ENCODE assay signal across 10 cellular contexts in the genomic region with DNA sequence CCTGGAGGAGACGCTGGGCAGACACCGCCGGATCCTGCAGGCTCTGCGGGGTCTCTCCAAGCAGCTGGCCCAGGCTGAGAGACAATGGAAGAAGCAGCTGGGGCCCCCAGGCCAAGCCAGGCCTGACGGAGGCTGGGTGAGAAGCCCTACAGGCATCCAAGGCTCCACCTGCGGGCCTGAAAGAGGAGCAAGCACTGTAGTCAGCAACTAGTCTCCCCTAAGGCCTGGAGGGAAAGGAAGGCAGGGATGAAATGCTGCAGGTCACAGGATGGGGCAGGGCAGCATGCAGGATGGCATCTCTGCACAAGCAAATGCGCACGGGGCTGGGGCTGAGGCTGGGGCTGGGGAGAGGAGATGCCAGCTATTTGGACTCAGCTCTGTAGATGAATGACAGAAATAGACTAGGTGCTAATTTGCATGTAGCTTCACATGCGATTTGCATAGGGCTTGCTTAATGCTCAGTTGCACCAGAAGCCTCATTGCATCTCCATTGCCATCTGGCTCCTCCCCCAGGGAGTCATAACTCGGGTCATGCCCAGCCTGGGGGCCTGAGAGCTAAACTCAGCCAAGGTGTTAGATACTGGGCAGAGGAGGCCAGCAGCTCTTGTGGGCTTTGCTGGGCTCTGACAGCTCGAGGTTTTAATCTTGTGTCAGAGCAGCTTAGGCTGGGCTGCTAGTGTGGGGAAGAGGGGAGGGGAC. TPM values are rescaled to one million over a fixed set of nuclear protein-coding genes. Genes with fewer than 3 reads are reported as not detected.
A peak's percentile ranks its signal among the peaks of the same experiment; 100 is the strongest.
DNase-seq lines count a peak whose midpoint lies in the region; ATAC-seq and TF ChIP-seq lines count a peak whose summit lies in the region.
"Had no signal": no experiment of that assay in that cellular context is flagged by ENCODE, and none has a peak within 500 bp of the region (broad histone marks: within the 10 kb centered on the region; RNA-seq: fewer than 3 reads in every experiment).

No MANE protein-coding gene starts in this region.

- H3K9me3 ChIP-seq in SK-N-SH (no peaks in the 10 kb centered on the region), trophoblast cell (ENCODE audit: insufficient read depth, low read depth, low read length) (peaks cover 4% of the 10 kb centered on the region), colonic mucosa (no peaks in the 10 kb centered on the region)

- H3K9me2 ChIP-seq in SK-N-SH: no peaks in the 10 kb centered on the region

- no peaks in the 10 kb centered on the region for H3K36me3 ChIP-seq in SK-N-SH (replicated peaks in 1 of 2; ENCODE audit: control insufficient read depth in 1 of 2, insufficient read depth in 2 of 2, low read length in 1 of 2)
- H3K36me3 ChIP-seq in trophoblast cell (ENCODE audit: control insufficient read depth in 1 of 2, insufficient read depth in 2 of 2, low read length in 2 of 2): no peaks in the 10 kb centered on the region
- H3K36me3 ChIP-seq in colonic mucosa: no peaks in the 10 kb centered on the region

- TF ChIP-seq CTCF in SK-N-SH (IDR thresholded peaks at IDR 0.05) (no peak), colonic mucosa (IDR thresholded peaks at IDR 0.05) (no peak)

- H4K91ac ChIP-seq in trophoblast cell (ENCODE audit: low read depth, low read length): no peak overlapping the region

- H3K23ac ChIP-seq in trophoblast cell (ENCODE audit: low read length): no peak overlapping the region

- no peak overlapping the region for H2BK12ac ChIP-seq in trophoblast cell (ENCODE audit: low read length)

- no peak overlapping the region for H3K14ac ChIP-seq in trophoblast cell (ENCODE audit: low read length)

- H2AFZ ChIP-seq in SK-N-SH (ENCODE audit: low read depth): no peak overlapping the region
- no peak overlapping the region for H2AFZ ChIP-seq in trophoblast cell (ENCODE audit: insufficient read depth, low read length, poor library complexity)

- intact Hi-C loops in colonic mucosa (cut with DNase I): no loop called here

- H3K4me1 ChIP-seq in SK-N-SH (ENCODE audit: control insufficient read depth in 1 of 2, insufficient read depth in 2 of 2, low read depth in 1 of 2, low read length in 1 of 2) (peaks cover 0 to 34% of the 10 kb centered on the region in 2 experiments; a peak in 1 of 4 replicates), trophoblast cell (ENCODE audit: control insufficient read depth in 1 of 2, insufficient read depth in 2 of 2, low read length in 2 of 2) (peaks cover 6 to 7% of the 10 kb centered on the region in 2 experiments), colonic mucosa (peaks cover 12% of the 10 kb centered on the region)

- no peak overlapping the region; a peak in 1 of 4 replicates for H3K27ac ChIP-seq in SK-N-SH (ENCODE audit: low read depth in 2 of 2, low read length in 1 of 2)
- H3K27ac ChIP-seq in trophoblast cell (ENCODE audit: low read depth, low read length): no peak overlapping the region
- no peak overlapping the region for H3K27ac ChIP-seq in colonic mucosa
- H3K27ac ChIP-seq: VCaP had no signal

- TF ChIP-seq RAD21 in SK-N-SH (IDR thresholded peaks at IDR 0.05; ENCODE audit: low read length): no peak

- H4K12ac ChIP-seq in trophoblast cell (ENCODE audit: low read depth, low read length): no peak overlapping the region

- TF ChIP-seq EP300 in SK-N-SH (IDR thresholded peaks at IDR 0.05; ENCODE audit: borderline replicate concordance in 1 of 2, low read depth in 1 of 2, low read length in 1 of 2): no peak

- ATAC-seq in SK-N-SH treated with all-trans-retinoic acid at 6 μM for 48 hours: no peak
- ATAC-seq in HG02610 (IDR thresholded peaks at IDR 0.05; ENCODE audit: unreplicated experiment): peak; percentile 51

- WGBS in SK-N-SH (ENCODE audit: low lambda C conversion rate): 56% methylated on average over 9 of the region's 11 CpGs
- WGBS in trophoblast cell (ENCODE audit: extremely low coverage, insufficient coverage, insufficient read length): no CpG with 5 or more reads among the region's 11 CpGs

- no peak overlapping the region for H3K9ac ChIP-seq in SK-N-SH
- H3K9ac ChIP-seq in trophoblast cell (ENCODE audit: low read length): peak overlapping the region; percentile 37
- no peak overlapping the region for H3K9ac ChIP-seq in colonic mucosa (ENCODE audit: low read depth in 2 of 2, low read length in 2 of 2)

- CTCF ChIA-PET in SK-N-SH (lab: Yijun Ruan, JAX): interaction anchor here (1.3 to 2.6 kb wide), 6 partner anchors 9 to 80 kb away, joined by 3 to 10 read pairs (median 6); no protein-coding TSS in a partner anchor

- DNase-seq in SK-N-SH: peak; percentile 56
- peak; percentile 55 for DNase-seq in NCI-H446 treated with DMSO at 0.1 percent for 48 hours (lab: John Stamatoyannopoulos, UW)
- DNase-seq in trophoblast cell: peak; percentile 87 to 90
- DNase-seq in activated CD8-positive, alpha-beta memory T cell treated with anti-CD3 and anti-CD28 coated beads for 24 hours: no peak
- no peak for DNase-seq in HUDEP-2 (lab: John Stamatoyannopoulos, UW; ENCODE audit: unreplicated experiment in 76 of 76)
- no peak for DNase-seq in colonic mucosa

- no peaks in the 10 kb centered on the region for H4K20me1 ChIP-seq in SK-N-SH (ENCODE audit: insufficient read depth)

- no peak overlapping the region for H3K4me3 ChIP-seq in SK-N-SH (ENCODE audit: low read depth in 2 of 2, low read length in 1 of 2)
- no peak overlapping the region for H3K4me3 ChIP-seq in trophoblast cell (ENCODE audit: low read depth, low read length)
- no peak overlapping the region for H3K4me3 ChIP-seq in colonic mucosa
- H3K4me3 ChIP-seq: lung had no signal

- H3K4me2 ChIP-seq in SK-N-SH (no peak overlapping the region), trophoblast cell (ENCODE audit: low read length) (no peak overlapping the region)

- H3F3A ChIP-seq in SK-N-SH (replicated peaks; ENCODE audit: insufficient read depth): no peaks in the 10 kb centered on the region

- no peak overlapping the region for H2BK120ac ChIP-seq in trophoblast cell (ENCODE audit: insufficient read depth, low read length, poor library complexity)

- H3K18ac ChIP-seq in trophoblast cell (ENCODE audit: low read length): no peak overlapping the region

- no peak overlapping the region for H2AK5ac ChIP-seq in trophoblast cell (ENCODE audit: low read length)

- H3K79me2 ChIP-seq in SK-N-SH (ENCODE audit: insufficient read depth) (no peaks in the 10 kb centered on the region), trophoblast cell (ENCODE audit: control insufficient read depth, insufficient read depth, low read length, poor library complexity) (no peaks in the 10 kb centered on the region)

- H2BK5ac ChIP-seq in trophoblast cell (ENCODE audit: low read depth, low read length, poor library complexity): no peak overlapping the region

- H3K79me1 ChIP-seq in trophoblast cell (ENCODE audit: low read length): no peaks in the 10 kb centered on the region

- H3K27me3 ChIP-seq in SK-N-SH (ENCODE audit: insufficient read depth) (peaks cover 11% of the 10 kb centered on the region; the same call in 1 of the 2 replicates), trophoblast cell (ENCODE audit: insufficient read depth, low read length) (peaks cover 3% of the 10 kb centered on the region), colonic mucosa (no peaks in the 10 kb centered on the region)

- POLR2A ChIA-PET in SK-N-SH (lab: Yijun Ruan, JAX): interaction anchor here (0.8 kb wide), 1 partner anchor 35 kb away, joined by 6 read pairs; no protein-coding TSS in a partner anchor

- no peak overlapping the region for H4K8ac ChIP-seq in trophoblast cell (ENCODE audit: low read depth, low read length)

- no peak overlapping the region for H3K4ac ChIP-seq in trophoblast cell (ENCODE audit: low read depth, low read length)

TF ChIP-seq in SK-N-SH, 30 proteins besides CTCF, POLR2A, EP300 and RAD21 (continues in another document):
- TF ChIP-seq FOXM1 (IDR thresholded peaks at IDR 0.05; ENCODE audit: low read depth) (no peak), TAF1 (IDR thresholded peaks at IDR 0.05; ENCODE audit: borderline replicate concordance, low read depth, low read length) (no peak), MXI1 (IDR thresholded peaks at IDR 0.05; ENCODE audit: low read depth, low read length) (no peak)
- TF ChIP-seq, protein P1, sequence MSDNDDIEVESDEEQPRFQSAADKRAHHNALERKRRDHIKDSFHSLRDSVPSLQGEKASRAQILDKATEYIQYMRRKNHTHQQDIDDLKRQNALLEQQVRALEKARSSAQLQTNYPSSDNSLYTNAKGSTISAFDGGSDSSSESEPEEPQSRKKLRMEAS (IDR thresholded peaks at IDR 0.05; ENCODE audit: low read depth): no peak

TF ChIP-seq in SK-N-SH treated with all-trans-retinoic acid at 6 μM for 48 hours, 23 proteins besides CTCF, POLR2A, EP300 and RAD21 (continues in another document):
- TF ChIP-seq ISL1 (CRISPR knock-in tag; IDR thresholded peaks at IDR 0.05) (no peak), CSDC2 (CRISPR knock-in tag; IDR thresholded peaks at IDR 0.05) (no peak), ZNF565 (CRISPR knock-in tag; conservative IDR thresholded peaks at IDR 0.05; ENCODE audit: low read depth) (no peak)

RNA-seq across cellular contexts. Expression of a gene that starts 5.2 kb away (rescaled TPM):
- not detected in 2 replicates for polyA plus RNA-seq in SK-N-SH (2012; rRNA removed)
- polyA plus RNA-seq in SK-N-SH (2012; cell fraction: cytosol; rRNA removed): not detected in 2 replicates
- 0.08 and 0.23 TPM in 2 replicates for polyA plus RNA-seq in SK-N-SH (2012; cell fraction: nucleus; rRNA removed)
- 0.03 TPM in 2 replicates for polyA plus RNA-seq in trophoblast cell (2013)
- total RNA-seq in colonic mucosa: not detected
- total RNA-seq: lung had no signal

RNA-seq across cellular contexts. Expression of a gene that starts 8.6 kb away (rescaled TPM):
- 0.02 TPM in 1 of 2 replicates, not detected in the other for polyA plus RNA-seq in SK-N-SH (2012; rRNA removed)
- polyA plus RNA-seq in SK-N-SH (2012; cell fraction: cytosol; rRNA removed): not detected in 2 replicates
- polyA plus RNA-seq in SK-N-SH (2012; cell fraction: nucleus; rRNA removed): 0.04 and 0.08 TPM in 2 replicates
- polyA plus RNA-seq in trophoblast cell (2013): not detected in 2 replicates
- not detected for total RNA-seq in colonic mucosa

RNA-seq across cellular contexts. Expression of a gene that starts 21.7 kb away (rescaled TPM):
- polyA plus RNA-seq in SK-N-SH (2012; rRNA removed): 41.3 and 55.3 TPM in 2 replicates
- polyA plus RNA-seq in SK-N-SH (2012; cell fraction: cytosol; rRNA removed): 11.1 and 17.6 TPM in 2 replicates
- 300 and 348 TPM in 2 replicates for polyA plus RNA-seq in SK-N-SH (2012; cell fraction: nucleus; rRNA removed)
- polyA plus RNA-seq in trophoblast cell (2013): 9.3 and 10.1 TPM in 2 replicates
- 10 to 100 TPM; 45.6 to 50.7 TPM for total RNA-seq in colonic mucosa

RNA-seq across cellular contexts. Expression of a gene that starts 39.4 kb away (rescaled TPM):
- 34.7 and 53.1 TPM in 2 replicates for polyA plus RNA-seq in SK-N-SH (2012; rRNA removed)
- polyA plus RNA-seq in SK-N-SH (2012; cell fraction: cytosol; rRNA removed): 25.5 and 43.5 TPM in 2 replicates
- polyA plus RNA-seq in SK-N-SH (2012; cell fraction: nucleus; rRNA removed): 94.6 and 111 TPM in 2 replicates
- polyA plus RNA-seq in trophoblast cell (2013): 25.3 and 25.5 TPM in 2 replicates
- 100 to 1,000 TPM in 1 of 2 donors, 10 to 100 TPM in 1; 64.3 to 126 TPM for total RNA-seq in colonic mucosa

RNA-seq across cellular contexts. Expression of a gene that starts 51.9 kb away (rescaled TPM):
- polyA plus RNA-seq in SK-N-SH (2012; rRNA removed): 88.1 and 99.5 TPM in 2 replicates
- polyA plus RNA-seq in SK-N-SH (2012; cell fraction: cytosol; rRNA removed): 58.0 and 74.0 TPM in 2 replicates
- polyA plus RNA-seq in SK-N-SH (2012; cell fraction: nucleus; rRNA removed): 47.0 and 56.7 TPM in 2 replicates
- 73.8 and 78.1 TPM in 2 replicates for polyA plus RNA-seq in trophoblast cell (2013)
- total RNA-seq in colonic mucosa: 100 to 1,000 TPM; 152 to 204 TPM

Comparison
In these comparisons a context has a peak if more than half of its experiments do, and no peak if none do; other contexts are left out.
1. DNase-seq: peak in SK-N-SH (single experiment), NCI-H446 treated with DMSO at 0.1 percent for 48 hours (single experiment) and trophoblast cell (2 of 2); none in activated CD8-positive, alpha-beta memory T cell treated with anti-CD3 and anti-CD28 coated beads for 24 hours (single experiment), HUDEP-2 (0 of 76) and colonic mucosa (single experiment).